ENCODE assay signal across 1 cellular context in genomic region chr14:28297559-28297958, GRCh38.
TF ChIP-seq lines count a peak whose summit lies in the region.

No MANE protein-coding gene starts in this region.

TF ChIP-seq in GM23338, 12 proteins besides CTCF, POLR2A, EP300 and RAD21 (continued from another document):
- TF ChIP-seq ZNF462 (CRISPR knock-in tag; IDR thresholded peaks at IDR 0.05), result no peak
- TF ChIP-seq NANOG (IDR thresholded peaks at IDR 0.05; ENCODE audit: borderline replicate concordance), result no peak
- TF ChIP-seq CREB1 (CRISPR knock-in tag; IDR thresholded peaks at IDR 0.05; ENCODE audit: low read depth), result no peak
- no peak for TF ChIP-seq ETS1 (IDR thresholded peaks at IDR 0.05)
